24 cellular contexts compared by ENCODE assay signal in genomic region chr6:34593741-34594140, GRCh38. TPM values are rescaled to one million over a fixed set of nuclear protein-coding genes. Genes with fewer than 3 reads are reported as not detected.
DNase-seq lines count a peak whose midpoint lies in the region; ATAC-seq and TF ChIP-seq lines count a peak whose summit lies in the region.
"Had no signal": no experiment of that assay in that cellular context is flagged by ENCODE, and none has a peak within 500 bp of the region (broad histone marks: within the 10 kb centered on the region; RNA-seq: fewer than 3 reads in every experiment).

No MANE protein-coding gene starts in this region.

- no peaks in the 10 kb centered on the region for H3K9me3 ChIP-seq in stomach
- H3K9me3 ChIP-seq: lower lobe of right lung, right lobe of liver, testis had no signal

- ATAC-seq in activated naive CD8-positive, alpha-beta T cell treated with anti-CD3 and anti-CD28 coated beads, Interleukin-2, amount 50 U/mL, for 24 hours, result no peak
- ATAC-seq in GM21528 (IDR thresholded peaks at IDR 0.05; ENCODE audit: low FRiP score, unreplicated experiment), result no peak
- ATAC-seq: effector memory CD8-positive, alpha-beta T cell; lower lobe of right lung; Panc1; right lobe of liver had no signal

- H3K4me3 ChIP-seq in stomach, result no peak overlapping the region
- H3K4me3 ChIP-seq: lower lobe of right lung, right lobe of liver, SK-N-MC, testis had no signal

- TF ChIP-seq EP300 in stomach (IDR thresholded peaks at IDR 0.05), result no peak

- H3K4me3 Mint-ChIP-seq in activated naive CD8-positive, alpha-beta T cell, result no peak overlapping the region
- no peak overlapping the region for H3K4me3 Mint-ChIP-seq in activated naive CD8-positive, alpha-beta T cell treated with anti-CD3 and anti-CD28 coated beads, Interleukin-2, amount 50 U/mL, for 24 hours
- H3K4me3 Mint-ChIP-seq in immature natural killer cell, result no peak overlapping the region
- H3K4me3 Mint-ChIP-seq: effector memory CD8-positive, alpha-beta T cell had no signal

- no peak for TF ChIP-seq CTCF in VCaP (conservative IDR thresholded peaks at IDR 0.05)
- TF ChIP-seq CTCF in stomach (IDR thresholded peaks at IDR 0.05), result no peak

- H3K9me3 Mint-ChIP-seq in activated naive CD8-positive, alpha-beta T cell (ENCODE audit: low read depth), result no peaks in the 10 kb centered on the region
- H3K9me3 Mint-ChIP-seq in activated naive CD8-positive, alpha-beta T cell treated with anti-CD3 and anti-CD28 coated beads, Interleukin-2, amount 50 U/mL, for 24 hours, result no peaks in the 10 kb centered on the region
- no peaks in the 10 kb centered on the region for H3K9me3 Mint-ChIP-seq in immature natural killer cell
- H3K9me3 Mint-ChIP-seq: effector memory CD8-positive, alpha-beta T cell had no signal

- H3K27me3 ChIP-seq in stomach, result no peaks in the 10 kb centered on the region
- H3K27me3 ChIP-seq: right lobe of liver, testis had no signal

- intact Hi-C loops in stomach (cut with DNase I; ENCODE audit: low total_unique reads), result no loop called here

- H3K27ac ChIP-seq in VCaP (peak overlapping the region; percentile 98), stomach (no peak overlapping the region)
- H3K27ac ChIP-seq: lower lobe of right lung, right lobe of liver, SK-N-MC, testis had no signal

- peaks cover 41% of the 10 kb centered on the region for H3K4me1 Mint-ChIP-seq in activated naive CD8-positive, alpha-beta T cell (ENCODE audit: low read depth)
- peaks cover 23% of the 10 kb centered on the region for H3K4me1 Mint-ChIP-seq in activated naive CD8-positive, alpha-beta T cell treated with anti-CD3 and anti-CD28 coated beads, Interleukin-2, amount 50 U/mL, for 24 hours
- peaks cover 73 to 84% of the 10 kb centered on the region in 2 donors for H3K4me1 Mint-ChIP-seq in immature natural killer cell

- WGBS in stomach, 5 donors, result 35 to 58% (median 55%) methylated on average over 5 of the region's 5 CpGs

- H3K4me1 ChIP-seq in stomach, result peaks cover 16 to 61% (median 43%) of the 10 kb centered on the region in 4 donors

- no peak for TF ChIP-seq POLR2A in stomach (IDR thresholded peaks at IDR 0.05)

- no peaks in the 10 kb centered on the region for H3K27me3 Mint-ChIP-seq in activated naive CD8-positive, alpha-beta T cell
- H3K27me3 Mint-ChIP-seq in activated naive CD8-positive, alpha-beta T cell treated with anti-CD3 and anti-CD28 coated beads, Interleukin-2, amount 50 U/mL, for 24 hours, result no peaks in the 10 kb centered on the region
- peaks cover 0 to 2% (median 0%) of the 10 kb centered on the region in 3 donors for H3K27me3 Mint-ChIP-seq in immature natural killer cell (ENCODE audit: low read depth in 3 of 3)
- H3K27me3 Mint-ChIP-seq: effector memory CD8-positive, alpha-beta T cell had no signal

- H3K36me3 ChIP-seq in stomach, result peaks cover 12 to 16% (median 15%) of the 10 kb centered on the region in 4 donors

- DNase-seq in activated naive CD8-positive, alpha-beta T cell treated with anti-CD3 and anti-CD28 coated beads, Interleukin-2, amount 50 U/mL, for 24 hours, result no peak
- DNase-seq in immature natural killer cell, result no peak
- DNase-seq in stomach, result peak; percentile 54
- DNase-seq in NCI-H1436 treated with DMSO at 0.1 percent for 48 hours (lab: John Stamatoyannopoulos, UW), result no peak
- DNase-seq in SIG-M5 treated with dmso at 0.1 percent for 504 hours (lab: John Stamatoyannopoulos, UW; ENCODE audit: unreplicated experiment), result no peak
- DNase-seq: activated CD4-positive, alpha-beta T cell treated with anti-CD3 and anti-CD28 coated beads, Interleukin-2, amount 50 U/mL, for 48 hours; activated naive CD4-positive, alpha-beta T cell; aorta; effector memory CD8-positive, alpha-beta T cell; IMR-90; lower lobe of right lung; NCI-H146; right lobe of liver; stimulated activated CD4-positive, alpha-beta T cell treated with anti-CD3 and anti-CD28 coated beads, Interleukin-15, amount 100 ng/mL, for 24 hours; T-helper 2 cell; testis had no signal

- H3K36me3 Mint-ChIP-seq in activated naive CD8-positive, alpha-beta T cell, result no peaks in the 10 kb centered on the region
- no peaks in the 10 kb centered on the region for H3K36me3 Mint-ChIP-seq in activated naive CD8-positive, alpha-beta T cell treated with anti-CD3 and anti-CD28 coated beads, Interleukin-2, amount 50 U/mL, for 24 hours (ENCODE audit: low read depth)
- H3K36me3 Mint-ChIP-seq in immature natural killer cell, result peaks cover 6 to 10% (median 6%) of the 10 kb centered on the region in 3 donors

- H3K27ac Mint-ChIP-seq in activated naive CD8-positive, alpha-beta T cell, result peak overlapping the region; percentile 8
- H3K27ac Mint-ChIP-seq in activated naive CD8-positive, alpha-beta T cell treated with anti-CD3 and anti-CD28 coated beads, Interleukin-2, amount 50 U/mL, for 24 hours, result no peak overlapping the region
- H3K27ac Mint-ChIP-seq in immature natural killer cell, result peak overlapping the region in 5 of 6 donors; percentile 32 to 70 (median 51)

RNA-seq across cellular contexts. Expression of gene SPDEF, which starts 37.6 kb away (rescaled TPM):
- polyA plus RNA-seq in immature natural killer cell (not detected), stomach (10 to 100 TPM; 34.8 to 59.3 (median 36.7) TPM)
- 100 to 1,000 TPM in 1 of 5 donors, 10 to 100 TPM in 1, 1 to 10 TPM in 3; 2.2 to 129 (median 9.9) TPM for total RNA-seq in stomach
- total RNA-seq: IMR-90, MCF 10A, osteoblast, right lobe of liver had no signal
- polyA plus RNA-seq: BJ had no signal

Comparison
In these comparisons a context has a peak if more than half of its experiments do, and no peak if none do; other contexts are left out.
1. RNA of gene SPDEF, which starts 37.6 kb away (polyA plus RNA-seq): 34.8 to 59.3 TPM in stomach; not detected in immature natural killer cell; every median in the first group is over 10 times any median in the second.